ENCODE assay signal across 1 cellular context in the genomic region with DNA sequence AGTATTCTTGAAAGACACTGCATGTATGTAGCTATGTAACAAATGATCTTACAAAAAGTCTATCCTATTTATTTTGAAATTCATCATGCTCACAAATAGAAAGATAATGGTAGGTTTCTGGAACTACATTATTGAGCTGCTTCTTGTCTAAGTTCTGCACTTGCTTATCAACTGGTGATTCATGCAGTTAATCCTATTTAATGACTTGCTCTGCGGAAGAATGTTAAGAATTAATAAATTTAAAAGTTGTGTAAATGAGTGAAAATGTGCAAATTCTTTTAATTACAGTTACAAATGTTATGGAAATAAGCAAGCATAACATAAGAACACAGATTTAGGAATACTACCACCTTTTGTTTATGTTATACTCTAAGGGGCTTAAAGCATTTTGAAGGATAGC.
TF ChIP-seq lines count a peak whose summit lies in the region.

No MANE protein-coding gene starts in this region.

TF ChIP-seq in SK-N-SH treated with all-trans-retinoic acid at 6 μM for 48 hours, 23 proteins besides CTCF, POLR2A, EP300 and RAD21 (continued from another document):
- TF ChIP-seq, protein P1, sequence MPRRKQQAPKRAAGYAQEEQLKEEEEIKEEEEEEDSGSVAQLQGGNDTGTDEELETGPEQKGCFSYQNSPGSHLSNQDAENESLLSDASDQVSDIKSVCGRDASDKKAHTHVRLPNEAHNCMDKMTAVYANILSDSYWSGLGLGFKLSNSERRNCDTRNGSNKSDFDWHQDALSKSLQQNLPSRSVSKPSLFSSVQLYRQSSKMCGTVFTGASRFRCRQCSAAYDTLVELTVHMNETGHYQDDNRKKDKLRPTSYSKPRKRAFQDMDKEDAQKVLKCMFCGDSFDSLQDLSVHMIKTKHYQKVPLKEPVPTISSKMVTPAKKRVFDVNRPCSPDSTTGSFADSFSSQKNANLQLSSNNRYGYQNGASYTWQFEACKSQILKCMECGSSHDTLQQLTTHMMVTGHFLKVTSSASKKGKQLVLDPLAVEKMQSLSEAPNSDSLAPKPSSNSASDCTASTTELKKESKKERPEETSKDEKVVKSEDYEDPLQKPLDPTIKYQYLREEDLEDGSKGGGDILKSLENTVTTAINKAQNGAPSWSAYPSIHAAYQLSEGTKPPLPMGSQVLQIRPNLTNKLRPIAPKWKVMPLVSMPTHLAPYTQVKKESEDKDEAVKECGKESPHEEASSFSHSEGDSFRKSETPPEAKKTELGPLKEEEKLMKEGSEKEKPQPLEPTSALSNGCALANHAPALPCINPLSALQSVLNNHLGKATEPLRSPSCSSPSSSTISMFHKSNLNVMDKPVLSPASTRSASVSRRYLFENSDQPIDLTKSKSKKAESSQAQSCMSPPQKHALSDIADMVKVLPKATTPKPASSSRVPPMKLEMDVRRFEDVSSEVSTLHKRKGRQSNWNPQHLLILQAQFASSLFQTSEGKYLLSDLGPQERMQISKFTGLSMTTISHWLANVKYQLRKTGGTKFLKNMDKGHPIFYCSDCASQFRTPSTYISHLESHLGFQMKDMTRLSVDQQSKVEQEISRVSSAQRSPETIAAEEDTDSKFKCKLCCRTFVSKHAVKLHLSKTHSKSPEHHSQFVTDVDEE (CRISPR knock-in tag; IDR thresholded peaks at IDR 0.05): no peak
- TF ChIP-seq ISL1 (CRISPR knock-in tag; IDR thresholded peaks at IDR 0.05): peak; percentile 77; the same call in 1 of the 2 replicates
- TF ChIP-seq ZNF70 (CRISPR knock-in tag; IDR thresholded peaks at IDR 0.05): no peak
- no peak for TF ChIP-seq GLIS3 (CRISPR knock-in tag; IDR thresholded peaks at IDR 0.05)
- TF ChIP-seq TOX (CRISPR knock-in tag; IDR thresholded peaks at IDR 0.05; ENCODE audit: borderline replicate concordance): no peak
